8 cellular contexts compared by ENCODE assay signal in genomic region chr22:38827510-38827909, GRCh38.
"Had no signal": no experiment of that assay in that cellular context is flagged by ENCODE, and none has a peak within 500 bp of the region (broad histone marks: within the 10 kb centered on the region; RNA-seq: fewer than 3 reads in every experiment).

No MANE protein-coding gene starts in this region.

- H3K4me3 ChIP-seq: GM12878 had no signal

- DNase-seq: GDM1, GF-D8 had no signal

- FAIRE-seq: G401.6, GM12878, GM12891, GM12892, GM18507, GM19239 had no signal

- ATAC-seq: GM12878 had no signal
